22 cellular contexts compared by ENCODE assay signal in the genomic region with DNA sequence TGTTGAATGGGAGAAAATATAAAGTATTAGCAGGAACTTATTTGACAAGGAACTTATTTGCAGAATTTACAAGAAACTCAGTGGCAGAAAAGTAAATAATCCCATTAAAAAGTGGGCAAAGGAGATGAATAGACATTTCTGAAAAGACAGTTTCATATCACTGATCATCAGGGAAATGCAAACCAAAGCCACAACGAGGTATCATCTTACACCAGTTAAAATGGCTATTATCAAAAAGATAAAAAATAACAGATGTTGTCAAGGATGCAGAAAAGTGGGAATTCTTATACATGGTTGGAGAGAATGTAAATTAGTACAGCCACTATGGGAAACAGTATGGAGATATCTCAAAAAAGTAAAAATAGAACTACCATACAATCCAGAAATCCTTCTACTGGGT.
"Had no signal": no experiment of that assay in that cellular context is flagged by ENCODE, and none has a peak within 500 bp of the region (broad histone marks: within the 10 kb centered on the region; RNA-seq: fewer than 3 reads in every experiment).

No MANE protein-coding gene starts in this region.

- H3K27ac ChIP-seq: SJSA1, SK-N-MC had no signal

- H3K4me1 ChIP-seq: SJSA1 had no signal

- DNase-seq: Karpas-422, KBM-7, MM.1S, NCI-H1092 treated with DMSO at 0.1 percent for 48 hours, NCI-H1436, NCI-H187, NCI-H2029, NCI-H2081 treated with DMSO at 0.1 percent for 48 hours, NCI-H226, NCI-H446, NCI-H510A, NCI-H524 treated with DMSO at 0.1 percent for 48 hours, NCI-H69, NCI-H774, Right ventricle myocardium superior, RPMI8226, SIG-M5, T-helper 1 cell, T-helper 17 cell had no signal

- FAIRE-seq: RCC 7860 had no signal

- H3K4me3 ChIP-seq: SJSA1, SK-N-MC had no signal

- H3K9me3 ChIP-seq: SJSA1 had no signal

- H3K36me3 ChIP-seq: SJSA1 had no signal

- ATAC-seq: T-helper 17 cell had no signal
